Comparison of ENCODE assay signal across 7 cellular contexts in the genomic region with DNA sequence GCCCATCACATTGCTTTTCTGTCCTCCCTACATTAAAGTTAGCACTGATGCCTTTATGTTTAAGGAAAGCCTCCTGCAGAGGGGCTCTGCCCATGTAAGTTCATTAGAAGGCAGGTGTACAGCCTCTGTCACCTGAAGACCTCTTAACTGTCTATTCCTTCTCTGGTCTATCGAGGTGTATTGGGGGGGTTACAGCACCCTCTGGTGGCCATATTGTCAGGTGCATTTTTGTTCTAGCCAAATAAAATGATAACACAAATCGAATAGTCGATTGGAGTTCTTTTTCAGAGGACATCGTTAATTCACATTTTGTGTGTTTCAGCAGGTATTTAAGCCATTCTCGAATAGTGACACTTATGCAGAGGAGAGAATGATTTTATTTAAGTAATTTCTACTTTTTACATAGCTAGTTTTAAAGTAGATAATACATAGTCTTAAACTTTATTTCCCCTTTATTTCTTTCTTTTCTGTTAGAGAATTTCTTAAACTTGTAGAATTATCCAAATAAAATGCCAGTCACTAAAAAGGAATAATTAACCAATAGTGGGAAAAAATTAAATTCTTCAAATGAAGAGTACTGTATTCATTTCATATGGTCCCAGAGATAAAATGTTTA.
DNase-seq lines count a peak whose midpoint lies in the region; ATAC-seq, FAIRE-seq and TF ChIP-seq lines count a peak whose summit lies in the region.

No MANE protein-coding gene starts in this region.

- dilution Hi-C loops in keratinocyte (cut with MboI; ENCODE audit: extremely low pct_ligation_motif_present, low sequenced_read_pairs) = no loop called here

- H3K4me2 ChIP-seq in keratinocyte (ENCODE audit: control insufficient read depth, extremely low read depth, insufficient read depth, low read depth, low read length) = no peak overlapping the region

- H3K4me3 ChIP-seq in astrocyte of the cerebellum (ENCODE audit: low read depth, low read length) = no peak overlapping the region
- H3K4me3 ChIP-seq in keratinocyte (ENCODE audit: control insufficient read depth in 2 of 3, extremely low read depth in 1 of 3, insufficient read depth in 2 of 3, low read depth in 1 of 3, low read length in 3 of 3) = no peak overlapping the region

- ATAC-seq in GM18520 (IDR thresholded peaks at IDR 0.05; ENCODE audit: unreplicated experiment) = no peak

- H3K27ac ChIP-seq in keratinocyte (ENCODE audit: control insufficient read depth, insufficient read depth, low read length) = no peak overlapping the region

- peak; percentile 88 for DNase-seq in NAMALWA (ENCODE audit: low spot score)
- peak; percentile 7 for DNase-seq in T-helper 22 cell (ENCODE audit: low read depth)
- no peak for DNase-seq in astrocyte of the cerebellum (ENCODE audit: low read depth)
- DNase-seq in keratinocyte (ENCODE audit: low read depth, low spot score) = no peak
- DNase-seq in stimulated activated CD4-positive, alpha-beta T cell treated with anti-CD3 and anti-CD28 coated beads, Interleukin-4, amount 100 ng/mL, for 48 hours (ENCODE audit: low read depth in 2 of 2) = peak; percentile 39 to 53

- H3K27me3 ChIP-seq in keratinocyte (ENCODE audit: control insufficient read depth, extremely low read depth, insufficient read depth, low read length) = no peaks in the 10 kb centered on the region

- H3K9me3 ChIP-seq in keratinocyte (ENCODE audit: control insufficient read depth, low read depth, low read length) = no peaks in the 10 kb centered on the region

- H3K79me2 ChIP-seq in keratinocyte (ENCODE audit: control insufficient read depth, insufficient read depth, low read length) = peaks cover 7% of the 10 kb centered on the region

- FAIRE-seq in keratinocyte (lab: Jason Lieb, UNC) = peak; percentile 86

- in situ Hi-C loops in astrocyte of the cerebellum (cut with HindIII; ENCODE audit: low sequenced_read_pairs) = no loop called here

- H2AFZ ChIP-seq in keratinocyte (ENCODE audit: control insufficient read depth, low read length) = no peak overlapping the region

- TF ChIP-seq CTCF in GM12872 (IDR thresholded peaks at IDR 0.05; ENCODE audit: insufficient read depth, low read depth, low read length) = peak; percentile 77
- TF ChIP-seq CTCF in astrocyte of the cerebellum (IDR thresholded peaks at IDR 0.05; ENCODE audit: low read depth, low read length, missing control alignments) = peak; percentile 86
- TF ChIP-seq CTCF in keratinocyte (optimal IDR thresholded peaks at IDR 0.05 in 1 of 3, IDR thresholded peaks at IDR 0.05 in 1 of 3, conservative IDR thresholded peaks at IDR 0.05 in 1 of 3; ENCODE audit: extremely low read depth in 1 of 3, insufficient read depth in 2 of 3, low read length in 3 of 3) = peak; percentile 73 to 79 (median 75)

- H3K4me1 ChIP-seq in keratinocyte (ENCODE audit: control insufficient read depth, extremely low read depth, insufficient read depth, low read length) = peaks cover 18% of the 10 kb centered on the region

- H4K20me1 ChIP-seq in keratinocyte (ENCODE audit: control insufficient read depth, extremely low read depth, insufficient read depth, low read length) = no peaks in the 10 kb centered on the region

- H3K36me3 ChIP-seq in keratinocyte (ENCODE audit: control insufficient read depth in 2 of 2, extremely low read depth in 1 of 2, insufficient read depth in 2 of 2, low read length in 2 of 2) = no peaks in the 10 kb centered on the region

- H3K9ac ChIP-seq in keratinocyte (ENCODE audit: control insufficient read depth, extremely low read depth, insufficient read depth, low read length) = no peak overlapping the region

- H3K9me1 ChIP-seq in keratinocyte (ENCODE audit: control insufficient read depth, extremely low read depth, insufficient read depth, low read length) = peaks cover under 1% of the 10 kb centered on the region

Comparison
In these comparisons a context has a peak if more than half of its experiments do, and no peak if none do; other contexts are left out.
1. DNase-seq: peak in NAMALWA (single experiment), T-helper 22 cell (single experiment) and stimulated activated CD4-positive, alpha-beta T cell treated with anti-CD3 and anti-CD28 coated beads, Interleukin-4, amount 100 ng/mL, for 48 hours (2 of 2); none in astrocyte of the cerebellum (single experiment) and keratinocyte (single experiment).
2. Peak in every context shown above with its lines, with median percentiles within 50 percentile points of each other: CTCF ChIP-seq.